ENCODE assay signal across 21 cellular contexts in genomic region chr14:52767058-52767833, GRCh38.
"Had no signal": no experiment of that assay in that cellular context is flagged by ENCODE, and none has a peak within 500 bp of the region (broad histone marks: within the 10 kb centered on the region; RNA-seq: fewer than 3 reads in every experiment).

No MANE protein-coding gene starts in this region.

- FAIRE-seq: islet of Langerhans had no signal

- H3K4me3 ChIP-seq: gastroesophageal sphincter, left ventricle myocardium inferior, mucosa of descending colon, right atrium auricular region, skin epidermis, tibial nerve, vagina had no signal

- H3K9me3 ChIP-seq: gastroesophageal sphincter, left ventricle myocardium inferior, mucosa of descending colon, right atrium auricular region, tibial nerve, vagina had no signal

- H3K4me1 Mint-ChIP-seq: memory B cell had no signal

- H3K27me3 ChIP-seq: gastroesophageal sphincter, right atrium auricular region, tibial nerve, vagina had no signal

- H3K27ac ChIP-seq: gastroesophageal sphincter, left ventricle myocardium inferior, right atrium auricular region, skin epidermis, tibial nerve, vagina had no signal

- H3K27ac Mint-ChIP-seq: activated CD4-positive, alpha-beta T cell treated with anti-CD3 and anti-CD28 coated beads, Interleukin-2, amount 10 ng/mL, durations not matched to agents 24 days and 14 days; activated naive CD8-positive, alpha-beta T cell treated with anti-CD3 and anti-CD28 coated beads for 36 hours; dendritic cell treated with granulocyte-macrophage colony-stimulating factor and Interleukin-4, amounts not matched to agents 40 ng/mL and 50 ng/mL, for 4 days; memory B cell; T-helper 2 cell treated with Interferon-gamma antibody and Interleukin-4, amounts not matched to agents 5 μg/mL and 100 μg/mL, for 36 hours had no signal

- H3K9me3 Mint-ChIP-seq: activated CD4-positive, alpha-beta T cell treated with anti-CD3 and anti-CD28 coated beads, Interleukin-2, amount 10 ng/mL, durations not matched to agents 24 days and 14 days; activated naive CD8-positive, alpha-beta T cell treated with anti-CD3 and anti-CD28 coated beads for 36 hours; dendritic cell treated with granulocyte-macrophage colony-stimulating factor and Interleukin-4, amounts not matched to agents 40 ng/mL and 50 ng/mL, for 4 days; memory B cell; naive thymus-derived CD8-positive, alpha-beta T cell; T-helper 2 cell treated with Interferon-gamma antibody and Interleukin-4, amounts not matched to agents 5 μg/mL and 100 μg/mL, for 36 hours had no signal

- H3K4me1 ChIP-seq: gastroesophageal sphincter, left ventricle myocardium inferior, right atrium auricular region, tibial nerve, vagina had no signal

- DNase-seq: activated CD4-positive, alpha-beta T cell treated with anti-CD3 and anti-CD28 coated beads, Interleukin-2, amount 10 ng/mL, durations not matched to agents 24 days and 14 days; activated CD4-positive, CD25-positive, alpha-beta regulatory T cell; activated CD8-positive, alpha-beta memory T cell treated with anti-CD3 and anti-CD28 coated beads for 24 hours; activated naive CD8-positive, alpha-beta T cell treated with anti-CD3 and anti-CD28 coated beads for 36 hours; effector memory CD4-positive, alpha-beta T cell; erythroblast; left ventricle myocardium inferior; mucosa of descending colon; naive thymus-derived CD8-positive, alpha-beta T cell; nucleus accumbens; stimulated activated CD4-positive, alpha-beta T cell treated with anti-CD3 and anti-CD28 coated beads, Interleukin-4, amount 100 ng/mL, for 24 hours; stimulated activated naive CD4-positive, alpha-beta T cell had no signal

- H3K4me3 Mint-ChIP-seq: activated CD4-positive, alpha-beta T cell treated with anti-CD3 and anti-CD28 coated beads, Interleukin-2, amount 10 ng/mL, durations not matched to agents 24 days and 14 days; activated naive CD8-positive, alpha-beta T cell treated with anti-CD3 and anti-CD28 coated beads for 36 hours; dendritic cell treated with granulocyte-macrophage colony-stimulating factor and Interleukin-4, amounts not matched to agents 40 ng/mL and 50 ng/mL, for 4 days; memory B cell; naive thymus-derived CD8-positive, alpha-beta T cell; T-helper 2 cell treated with Interferon-gamma antibody and Interleukin-4, amounts not matched to agents 5 μg/mL and 100 μg/mL, for 36 hours had no signal

- H3K27me3 Mint-ChIP-seq: activated CD4-positive, alpha-beta T cell treated with anti-CD3 and anti-CD28 coated beads, Interleukin-2, amount 10 ng/mL, durations not matched to agents 24 days and 14 days; activated naive CD8-positive, alpha-beta T cell treated with anti-CD3 and anti-CD28 coated beads for 36 hours; dendritic cell treated with granulocyte-macrophage colony-stimulating factor and Interleukin-4, amounts not matched to agents 40 ng/mL and 50 ng/mL, for 4 days; memory B cell; naive thymus-derived CD8-positive, alpha-beta T cell had no signal

- ATAC-seq: gastroesophageal sphincter; mucosa of descending colon; naive thymus-derived CD8-positive, alpha-beta T cell had no signal
